ENCODE assay signal across 8 cellular contexts in the genomic region with DNA sequence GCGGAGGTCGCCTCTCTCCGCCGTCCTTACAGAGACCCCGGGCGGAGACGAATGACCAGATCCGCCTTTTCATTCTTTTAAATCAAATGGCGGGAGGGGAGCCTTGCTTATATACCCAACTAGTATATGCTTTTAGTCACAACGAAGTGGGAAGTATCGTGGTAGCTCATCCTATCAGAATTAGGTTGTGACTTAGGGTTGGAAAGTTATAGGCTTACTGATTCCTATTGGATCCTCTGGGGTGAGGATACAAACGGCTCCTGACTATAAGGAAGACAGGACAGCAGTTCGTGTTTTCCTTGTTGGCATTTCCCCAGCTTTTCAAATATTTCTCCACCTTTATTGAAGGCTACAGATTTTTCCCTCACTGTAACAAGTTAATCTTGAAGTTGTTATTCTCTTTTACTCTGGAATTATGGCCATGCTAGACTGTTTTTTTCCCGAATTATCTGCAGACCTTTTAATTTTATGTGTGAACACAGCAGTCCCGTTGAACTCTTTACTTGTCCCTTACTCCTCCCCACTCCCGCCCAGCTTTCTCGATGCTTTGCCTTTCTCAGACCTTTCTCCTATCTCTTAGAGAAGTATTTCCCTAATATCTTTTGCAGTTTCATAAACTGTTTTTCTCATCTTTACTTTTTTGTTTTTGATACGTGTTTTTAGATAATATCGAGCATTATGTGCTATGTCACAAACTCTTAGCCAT. TPM values are rescaled to one million over a fixed set of nuclear protein-coding genes. Genes with fewer than 3 reads are reported as not detected.
A peak's percentile ranks its signal among the peaks of the same experiment; 100 is the strongest.
DNase-seq lines count a peak whose midpoint lies in the region; ATAC-seq and TF ChIP-seq lines count a peak whose summit lies in the region.

No MANE protein-coding gene starts in this region.

- peaks cover 23% of the 10 kb centered on the region for H3K4me1 Mint-ChIP-seq in memory B cell
- peaks cover 14% of the 10 kb centered on the region for H3K4me1 Mint-ChIP-seq in type B pancreatic cell (ENCODE audit: unreplicated experiment)

- TF ChIP-seq CTCF in AG04449 (IDR thresholded peaks at IDR 0.05; ENCODE audit: insufficient read depth, low read length, missing control alignments) (no peak), type B pancreatic cell (conservative IDR thresholded peaks at IDR 0.05) (no peak)

- ATAC-seq in GM18502 (IDR thresholded peaks at IDR 0.05; ENCODE audit: poor library complexity, unreplicated experiment) (peak; percentile 17), HG03103 (IDR thresholded peaks at IDR 0.05; ENCODE audit: low read depth, unreplicated experiment) (peak; percentile 1), memory B cell (ENCODE audit: low read depth) (no peak)

- DNase-seq in AG04449 (ENCODE audit: low read depth, low spot score) (peak; percentile 3), OCI-M2 (lab: John Stamatoyannopoulos, UW; ENCODE audit: unreplicated experiment) (peak; percentile 28), dermis blood vessel endothelial cell (peak; percentile 70), memory B cell (ENCODE audit: low spot score in 2 of 2) (no peak), type B pancreatic cell (ENCODE audit: extremely low spot score, unreplicated experiment) (no peak), NCI-H187 (lab: John Stamatoyannopoulos, UW) (no peak)

- H3K9me3 Mint-ChIP-seq in memory B cell: no peaks in the 10 kb centered on the region
- no peaks in the 10 kb centered on the region for H3K9me3 Mint-ChIP-seq in type B pancreatic cell

- H3K4me3 Mint-ChIP-seq in memory B cell (peak overlapping the region; percentile 100), type B pancreatic cell (peak overlapping the region; percentile 100)

- H3K27ac Mint-ChIP-seq in memory B cell (peak overlapping the region; percentile 99), type B pancreatic cell (peak overlapping the region; percentile 100)

- POLR2A ChIA-PET in AG04449 (lab: Yijun Ruan, JAX): no interaction called here

- CTCF ChIA-PET in AG04449 (lab: Yijun Ruan, JAX): interaction anchor here (1.6 kb wide), 1 partner anchor 64 kb away, joined by 3 read pairs; no protein-coding TSS in a partner anchor

- H3K36me3 Mint-ChIP-seq in memory B cell: peaks cover 12% of the 10 kb centered on the region
- peaks cover 12% of the 10 kb centered on the region for H3K36me3 Mint-ChIP-seq in type B pancreatic cell

- H3K27me3 Mint-ChIP-seq in memory B cell (no peaks in the 10 kb centered on the region), type B pancreatic cell (no peaks in the 10 kb centered on the region)

- H3K4me3 ChIP-seq in AG04449 (ENCODE audit: low read depth, low read length): peak overlapping the region; percentile 91

RNA-seq across cellular contexts. Expression of gene CEP44, which starts 0.6 kb away (rescaled TPM):
- total RNA-seq in dermis blood vessel endothelial cell (12.4 and 13.8 TPM in 2 replicates), type B pancreatic cell (ENCODE audit: low replicate concordance) (15.2 and 19.1 TPM in 2 replicates)

RNA-seq across cellular contexts. Expression of gene FBXO8, which starts 0.9 kb away (rescaled TPM):
- total RNA-seq in dermis blood vessel endothelial cell (28.3 and 41.0 TPM in 2 replicates), type B pancreatic cell (ENCODE audit: low replicate concordance) (17.7 and 25.1 TPM in 2 replicates)

Comparison
In these comparisons a context has a peak if more than half of its experiments do, and no peak if none do; other contexts are left out.
1. DNase-seq: peak in AG04449 (single experiment), OCI-M2 (single experiment) and dermis blood vessel endothelial cell (single experiment); none in memory B cell (0 of 2), type B pancreatic cell (single experiment) and NCI-H187 (0 of 2).